7 cellular contexts compared by ENCODE assay signal in the genomic region with DNA sequence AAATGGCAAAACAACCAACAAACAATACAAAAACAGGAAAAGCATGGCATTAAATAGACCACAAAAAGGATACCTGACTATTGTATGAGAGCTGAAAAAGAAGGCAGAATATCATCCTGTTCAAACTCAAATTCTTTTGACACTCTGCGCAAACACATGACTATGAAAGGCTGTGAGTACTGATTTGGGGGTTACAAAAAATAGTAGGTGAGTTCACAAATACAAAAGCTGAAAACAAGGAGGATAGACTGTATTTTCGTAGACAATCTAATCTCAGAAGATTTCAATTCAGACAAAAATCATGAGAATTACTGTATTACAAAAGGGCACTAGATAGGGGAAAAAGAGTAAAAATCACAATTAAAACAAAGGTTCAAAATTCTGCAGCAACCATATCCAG.
DNase-seq lines count a peak whose midpoint lies in the region; ATAC-seq and TF ChIP-seq lines count a peak whose summit lies in the region.
"Not testable (repeated sequence)": the region's sequence is repeated elsewhere in the genome, so short reads cannot be mapped to it uniquely, and the experiment has no call there.

No MANE protein-coding gene starts in this region.

- DNase-seq in EL (peak; percentile 9), HT1080 (ENCODE audit: low read depth) (peak; percentile 6), amniotic epithelial cell (ENCODE audit: low read depth) (peak; percentile 1), epithelial cell of esophagus (ENCODE audit: low read depth) (peak; percentile 8), immature natural killer cell (peak in 1 of 3 donors; percentile 7), pons (ENCODE audit: low spot score) (peak; percentile 37)
- not testable (repeated sequence) for DNase-seq in Panc1 (ENCODE audit: low read depth, low spot score)

- H3K4me3 Mint-ChIP-seq in immature natural killer cell = not testable (repeated sequence)

- H3K4me1 ChIP-seq in Panc1 (ENCODE audit: control insufficient read depth, insufficient read depth, low read length) = not testable (repeated sequence)

- H3K4me1 Mint-ChIP-seq in immature natural killer cell = peaks cover 11 to 13% of the 10 kb centered on the region in 2 donors

- not testable (repeated sequence) for ATAC-seq in Panc1

- not testable (repeated sequence) for H3K9me3 ChIP-seq in Panc1 (ENCODE audit: control insufficient read depth, insufficient read depth, low read depth, low read length)

- H3K27ac Mint-ChIP-seq in immature natural killer cell = peak overlapping the region; percentile 0 to 30 (median 3)

- intact Hi-C loops in Panc1 (cut with micrococcal nuclease; ENCODE audit: unreplicated experiment) = not testable (repeated sequence)

- not testable (repeated sequence) for H3K36me3 Mint-ChIP-seq in immature natural killer cell

- H3K9me3 Mint-ChIP-seq in immature natural killer cell = not testable (repeated sequence)

- TF ChIP-seq CTCF in Panc1 (IDR thresholded peaks at IDR 0.05); epithelial cell of esophagus (IDR thresholded peaks at IDR 0.05; ENCODE audit: insufficient read depth, low read depth, low read length, missing control alignments): not testable (repeated sequence)

- POLR2A ChIA-PET in Panc1 (lab: Charles Lee) = not testable (repeated sequence)

- not testable (repeated sequence) for H3K4me3 ChIP-seq in Panc1 (ENCODE audit: low read depth in 2 of 2, low read length in 2 of 2); epithelial cell of esophagus (ENCODE audit: low read length)

- TSS peak; percentile 42 for BruUV-seq in Panc1 (replicated peaks; lab: Mats Ljungman, UMichigan)

- in situ Hi-C loops in Panc1 (cut with HindIII; ENCODE audit: low pct_unique_long_range_greater_than_20kb, low sequenced_read_pairs) = not testable (repeated sequence)

- CTCF ChIA-PET in Panc1 (lab: Charles Lee) = not testable (repeated sequence)

- H3K27ac ChIP-seq in Panc1 (ENCODE audit: low read length) = not testable (repeated sequence)

- H3K27me3 ChIP-seq in Panc1 (ENCODE audit: control insufficient read depth, insufficient read depth, low read length) = not testable (repeated sequence)

- H3K36me3 ChIP-seq in Panc1 (ENCODE audit: control insufficient read depth, insufficient read depth, low read length) = not testable (repeated sequence)

- H3K27me3 Mint-ChIP-seq in immature natural killer cell (ENCODE audit: low read depth in 3 of 3) = not testable (repeated sequence)
